In the genomic region with DNA sequence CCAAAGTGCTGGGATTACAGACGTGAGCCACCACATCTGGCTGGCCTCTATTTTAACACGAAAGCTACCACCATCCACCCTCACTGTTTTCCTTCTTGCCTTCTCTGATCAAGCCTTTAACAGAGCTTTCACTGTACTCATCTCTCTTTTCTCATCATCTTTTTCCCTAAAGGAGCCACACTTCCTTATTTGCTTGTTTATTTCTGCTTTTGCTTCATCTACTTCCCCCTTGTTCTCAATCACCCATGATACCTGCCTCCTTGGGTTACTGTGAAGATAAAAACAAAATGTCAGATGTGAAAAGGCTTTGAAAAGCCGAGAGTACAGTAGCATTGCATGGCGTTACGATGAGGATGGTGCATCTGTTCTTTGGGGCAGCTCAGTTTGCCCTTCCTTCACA, we compare ENCODE assay signal across 21 cellular contexts.
"Had no signal": no experiment of that assay in that cellular context is flagged by ENCODE, and none has a peak within 500 bp of the region (broad histone marks: within the 10 kb centered on the region; RNA-seq: fewer than 3 reads in every experiment).

No MANE protein-coding gene starts in this region.

- ATAC-seq: esophagus mucosa; heart right ventricle; left cardiac atrium; left ventricle myocardium superior; naive thymus-derived CD4-positive, alpha-beta T cell had no signal

- H3K9me3 Mint-ChIP-seq: nephron progenitor cell had no signal

- FAIRE-seq: endometrium, frontal cortex, kidney, urothelium cell line had no signal

- DNase-seq: effector memory CD4-positive, alpha-beta T cell; heart right ventricle; immature natural killer cell; kidney; left cardiac atrium; left ventricle myocardium superior; mesendoderm; naive thymus-derived CD4-positive, alpha-beta T cell; nephron progenitor cell; posterior cingulate gyrus; sigmoid colon; stimulated activated CD4-positive, alpha-beta T cell treated with anti-CD3 and anti-CD28 coated beads, Interleukin-2, amount 100 ng/mL, for 24 hours; stimulated activated CD4-positive, alpha-beta T cell treated with anti-CD3 and anti-CD28 coated beads, Interleukin-4, amount 100 ng/mL, for 4 hours; stimulated activated naive CD4-positive, alpha-beta T cell treated with Interleukin-2 at 50 U/mL for 16 hours; trophoblast cell had no signal

- H3K4me3 ChIP-seq: heart right ventricle, lung, sigmoid colon, skin epidermis had no signal

- H3K27ac Mint-ChIP-seq: immature natural killer cell; naive thymus-derived CD4-positive, alpha-beta T cell; nephron progenitor cell had no signal

- H3K36me3 ChIP-seq: heart right ventricle, sigmoid colon had no signal

- H3K36me3 Mint-ChIP-seq: immature natural killer cell had no signal

- H3K4me3 Mint-ChIP-seq: immature natural killer cell; naive thymus-derived CD4-positive, alpha-beta T cell; nephron progenitor cell had no signal

- H3K4me1 ChIP-seq: heart right ventricle, sigmoid colon had no signal

- H3K4me1 Mint-ChIP-seq: immature natural killer cell, nephron progenitor cell had no signal

- H3K27ac ChIP-seq: heart right ventricle, sigmoid colon, skin epidermis had no signal

- H3K27me3 ChIP-seq: sigmoid colon had no signal
